Comparison of ENCODE assay signal across 16 cellular contexts in genomic region chr18:76458522-76459311, GRCh38. TPM values are rescaled to one million over a fixed set of nuclear protein-coding genes. Genes with fewer than 3 reads are reported as not detected.
DNase-seq lines count a peak whose midpoint lies in the region; ATAC-seq and TF ChIP-seq lines count a peak whose summit lies in the region.
"Had no signal": no experiment of that assay in that cellular context is flagged by ENCODE, and none has a peak within 500 bp of the region (broad histone marks: within the 10 kb centered on the region; RNA-seq: fewer than 3 reads in every experiment).

No MANE protein-coding gene starts in this region.

- POLR2A ChIA-PET in activated CD4-positive, alpha-beta memory T cell treated with anti-CD3 and anti-CD28 coated beads, Interleukin-2, amount 10 ng/mL, durations not matched to agents 7 days and 5 days (lab: Charles Lee): no interaction called here
- POLR2A ChIA-PET in activated CD4-positive, alpha-beta memory T cell treated with anti-CD3 and anti-CD28 coated beads for 36 hours (lab: Charles Lee): no interaction called here

- no peak overlapping the region for H2AFZ ChIP-seq in neural progenitor cell (replicated peaks)

- H3K36me3 ChIP-seq in neural progenitor cell (no peaks in the 10 kb centered on the region), upper lobe of left lung (peaks cover 0 to 12% (median 3%) of the 10 kb centered on the region in 4 donors)

- H4K20me1 ChIP-seq in neural progenitor cell (ENCODE audit: low read depth): peaks cover 100% of the 10 kb centered on the region

- H3K27ac Mint-ChIP-seq in activated CD4-positive, alpha-beta memory T cell treated with anti-CD3 and anti-CD28 coated beads, Interleukin-2, amount 10 ng/mL, durations not matched to agents 7 days and 5 days: no peak overlapping the region
- no peak overlapping the region for H3K27ac Mint-ChIP-seq in activated CD4-positive, alpha-beta memory T cell treated with anti-CD3 and anti-CD28 coated beads for 36 hours
- no peak overlapping the region for H3K27ac Mint-ChIP-seq in neural progenitor cell
- H3K27ac Mint-ChIP-seq: activated CD8-positive, alpha-beta T cell treated with anti-CD3 and anti-CD28 coated beads for 36 hours; activated naive CD8-positive, alpha-beta T cell treated with anti-CD3 and anti-CD28 coated beads for 36 hours; stimulated activated naive CD8-positive, alpha-beta T cell treated with anti-CD3 and anti-CD28 coated beads, Interleukin-15, amount 100 ng/mL, for 72 hours had no signal

- ATAC-seq in upper lobe of left lung (ENCODE audit: low FRiP score in 2 of 2) (no peak), HG03135 (IDR thresholded peaks at IDR 0.05; ENCODE audit: unreplicated experiment) (no peak)
- ATAC-seq: activated CD8-positive, alpha-beta T cell treated with anti-CD3 and anti-CD28 coated beads for 36 hours; stimulated activated naive CD8-positive, alpha-beta T cell treated with anti-CD3 and anti-CD28 coated beads, Interleukin-15, amount 100 ng/mL, for 72 hours had no signal

- peak; percentile 5 for DNase-seq in activated CD4-positive, alpha-beta memory T cell treated with anti-CD3 and anti-CD28 coated beads, Interleukin-2, amount 10 ng/mL, durations not matched to agents 7 days and 5 days
- no peak for DNase-seq in activated CD4-positive, alpha-beta memory T cell treated with anti-CD3 and anti-CD28 coated beads for 36 hours
- DNase-seq in ecto neural progenitor cell (ENCODE audit: low spot score): peak; percentile 28
- no peak for DNase-seq in neural progenitor cell (ENCODE audit: low spot score)
- peak; percentile 14 to 54 for DNase-seq in upper lobe of left lung
- DNase-seq in NOMO-1 treated with dmso at 0.1 percent for 144 hours (lab: John Stamatoyannopoulos, UW; ENCODE audit: unreplicated experiment): no peak
- no peak for DNase-seq in stimulated activated CD8-positive, alpha-beta memory T cell treated with anti-CD3 and anti-CD28 coated beads, Interleukin-4, amount 100 ng/mL, for 48 hours
- DNase-seq: 8988T; activated CD8-positive, alpha-beta T cell treated with anti-CD3 and anti-CD28 coated beads for 36 hours; activated naive CD8-positive, alpha-beta T cell treated with anti-CD3 and anti-CD28 coated beads for 36 hours; cortex of kidney; NCI-H2171; nucleus accumbens; stimulated activated CD4-positive, alpha-beta T cell treated with anti-CD3 and anti-CD28 coated beads, Interleukin-4, amount 100 ng/mL, for 4 hours; stimulated activated naive CD8-positive, alpha-beta T cell treated with anti-CD3 and anti-CD28 coated beads, Interleukin-15, amount 100 ng/mL, for 72 hours had no signal

- no peaks in the 10 kb centered on the region for H3K4me1 Mint-ChIP-seq in activated CD4-positive, alpha-beta memory T cell treated with anti-CD3 and anti-CD28 coated beads, Interleukin-2, amount 10 ng/mL, durations not matched to agents 7 days and 5 days
- H3K4me1 Mint-ChIP-seq in activated CD4-positive, alpha-beta memory T cell treated with anti-CD3 and anti-CD28 coated beads for 36 hours (ENCODE audit: low read depth): no peaks in the 10 kb centered on the region
- H3K4me1 Mint-ChIP-seq in neural progenitor cell: peaks cover 60% of the 10 kb centered on the region

- no peaks in the 10 kb centered on the region for H3K36me3 Mint-ChIP-seq in activated CD4-positive, alpha-beta memory T cell treated with anti-CD3 and anti-CD28 coated beads, Interleukin-2, amount 10 ng/mL, durations not matched to agents 7 days and 5 days (ENCODE audit: low read depth)
- no peaks in the 10 kb centered on the region for H3K36me3 Mint-ChIP-seq in activated CD4-positive, alpha-beta memory T cell treated with anti-CD3 and anti-CD28 coated beads for 36 hours
- peaks cover 29% of the 10 kb centered on the region for H3K36me3 Mint-ChIP-seq in neural progenitor cell
- H3K36me3 Mint-ChIP-seq: activated naive CD8-positive, alpha-beta T cell treated with anti-CD3 and anti-CD28 coated beads for 36 hours had no signal

- 82 to 92% methylated on average over 35 to 50 of the region's 51 CpGs for WGBS in upper lobe of left lung, 2 donors

- no peak overlapping the region for H3K4me3 Mint-ChIP-seq in activated CD4-positive, alpha-beta memory T cell treated with anti-CD3 and anti-CD28 coated beads, Interleukin-2, amount 10 ng/mL, durations not matched to agents 7 days and 5 days
- H3K4me3 Mint-ChIP-seq in activated CD4-positive, alpha-beta memory T cell treated with anti-CD3 and anti-CD28 coated beads for 36 hours: no peak overlapping the region
- peak overlapping the region; percentile 9 for H3K4me3 Mint-ChIP-seq in neural progenitor cell
- H3K4me3 Mint-ChIP-seq: activated CD8-positive, alpha-beta T cell treated with anti-CD3 and anti-CD28 coated beads for 36 hours; activated naive CD8-positive, alpha-beta T cell treated with anti-CD3 and anti-CD28 coated beads for 36 hours; stimulated activated naive CD8-positive, alpha-beta T cell treated with anti-CD3 and anti-CD28 coated beads, Interleukin-15, amount 100 ng/mL, for 72 hours had no signal

- TF ChIP-seq CTCF in neural progenitor cell (IDR thresholded peaks at IDR 0.05) (no peak), upper lobe of left lung (IDR thresholded peaks at IDR 0.05) (no peak)

- H3K27me3 ChIP-seq in neural progenitor cell (no peaks in the 10 kb centered on the region), upper lobe of left lung (no peaks in the 10 kb centered on the region)

- CTCF ChIA-PET in activated CD4-positive, alpha-beta memory T cell treated with anti-CD3 and anti-CD28 coated beads, Interleukin-2, amount 10 ng/mL, durations not matched to agents 7 days and 5 days (lab: Charles Lee): no interaction called here
- CTCF ChIA-PET in activated CD4-positive, alpha-beta memory T cell treated with anti-CD3 and anti-CD28 coated beads for 36 hours (lab: Charles Lee): no interaction called here

- peaks cover 45% of the 10 kb centered on the region for H3K4me1 ChIP-seq in neural progenitor cell
- peaks cover 5 to 34% (median 14%) of the 10 kb centered on the region in 4 donors for H3K4me1 ChIP-seq in upper lobe of left lung

- H3K4me3 ChIP-seq in neural progenitor cell (no peak overlapping the region), upper lobe of left lung (no peak overlapping the region)

- no peak for TF ChIP-seq EP300 in upper lobe of left lung (IDR thresholded peaks at IDR 0.05)

- no peak overlapping the region for H3K27ac ChIP-seq in neural progenitor cell
- H3K27ac ChIP-seq in upper lobe of left lung: peak overlapping the region in 3 of 4 donors; percentile 48 to 56 (median 50)

- H3K4me2 ChIP-seq in neural progenitor cell: no peak overlapping the region

- peaks cover 29% of the 10 kb centered on the region for H3F3A ChIP-seq in neural progenitor cell (ENCODE audit: low read depth)

- no peaks in the 10 kb centered on the region for H3K9me3 Mint-ChIP-seq in activated CD4-positive, alpha-beta memory T cell treated with anti-CD3 and anti-CD28 coated beads, Interleukin-2, amount 10 ng/mL, durations not matched to agents 7 days and 5 days
- no peaks in the 10 kb centered on the region for H3K9me3 Mint-ChIP-seq in activated CD4-positive, alpha-beta memory T cell treated with anti-CD3 and anti-CD28 coated beads for 36 hours
- H3K9me3 Mint-ChIP-seq in neural progenitor cell: peaks cover 9% of the 10 kb centered on the region
- H3K9me3 Mint-ChIP-seq: activated CD8-positive, alpha-beta T cell treated with anti-CD3 and anti-CD28 coated beads for 36 hours; activated naive CD8-positive, alpha-beta T cell treated with anti-CD3 and anti-CD28 coated beads for 36 hours; stimulated activated naive CD8-positive, alpha-beta T cell treated with anti-CD3 and anti-CD28 coated beads, Interleukin-15, amount 100 ng/mL, for 72 hours had no signal

- intact Hi-C loops in activated CD4-positive, alpha-beta memory T cell treated with anti-CD3 and anti-CD28 coated beads for 36 hours (cut with micrococcal nuclease): no loop called here

- peaks cover 10% of the 10 kb centered on the region for H3K27me3 Mint-ChIP-seq in activated CD4-positive, alpha-beta memory T cell treated with anti-CD3 and anti-CD28 coated beads, Interleukin-2, amount 10 ng/mL, durations not matched to agents 7 days and 5 days
- peaks cover 3% of the 10 kb centered on the region for H3K27me3 Mint-ChIP-seq in activated CD4-positive, alpha-beta memory T cell treated with anti-CD3 and anti-CD28 coated beads for 36 hours
- peaks cover 6% of the 10 kb centered on the region for H3K27me3 Mint-ChIP-seq in neural progenitor cell (ENCODE audit: insufficient read depth, low read depth)
- H3K27me3 Mint-ChIP-seq: activated CD8-positive, alpha-beta T cell treated with anti-CD3 and anti-CD28 coated beads for 36 hours; activated naive CD8-positive, alpha-beta T cell treated with anti-CD3 and anti-CD28 coated beads for 36 hours; stimulated activated naive CD8-positive, alpha-beta T cell treated with anti-CD3 and anti-CD28 coated beads, Interleukin-15, amount 100 ng/mL, for 72 hours had no signal

- peaks cover 99% of the 10 kb centered on the region for H3K79me2 ChIP-seq in neural progenitor cell (ENCODE audit: low read depth)

- no peak overlapping the region for H3K9ac ChIP-seq in neural progenitor cell

- no peak for TF ChIP-seq POLR2A in upper lobe of left lung (IDR thresholded peaks at IDR 0.05)

- H3K9me3 ChIP-seq in neural progenitor cell (ENCODE audit: low read depth) (no peaks in the 10 kb centered on the region), upper lobe of left lung (no peaks in the 10 kb centered on the region)

RNA-seq across cellular contexts. Expression of gene ZNF516, which starts 36.3 kb away (rescaled TPM):
- 1 to 10 TPM; 3.9 to 5.0 TPM for total RNA-seq in activated CD4-positive, alpha-beta memory T cell treated with anti-CD3 and anti-CD28 coated beads, Interleukin-2, amount 10 ng/mL, durations not matched to agents 7 days and 5 days
- total RNA-seq in activated CD4-positive, alpha-beta memory T cell treated with anti-CD3 and anti-CD28 coated beads for 36 hours: 1 to 10 TPM; 2.7 to 4.8 TPM
- total RNA-seq in neural progenitor cell (ENCODE audit: low replicate concordance) (45.5 and 83.3 TPM in 2 replicates), upper lobe of left lung (10 to 100 TPM; 21.9 to 44.3 (median 36.5) TPM)

Comparison
In these comparisons a context has a peak if more than half of its experiments do, and no peak if none do; other contexts are left out.
1. DNase-seq: peak in activated CD4-positive, alpha-beta memory T cell treated with anti-CD3 and anti-CD28 coated beads, Interleukin-2, amount 10 ng/mL, durations not matched to agents 7 days and 5 days (single experiment), ecto neural progenitor cell (single experiment) and upper lobe of left lung (2 of 2); none in activated CD4-positive, alpha-beta memory T cell treated with anti-CD3 and anti-CD28 coated beads for 36 hours (single experiment), neural progenitor cell (single experiment), NOMO-1 treated with dmso at 0.1 percent for 144 hours (single experiment) and stimulated activated CD8-positive, alpha-beta memory T cell treated with anti-CD3 and anti-CD28 coated beads, Interleukin-4, amount 100 ng/mL, for 48 hours (single experiment).